ENCODE assay signal across 21 cellular contexts in genomic region chr2:30312916-30313315, GRCh38.
A peak's percentile ranks its signal among the peaks of the same experiment; 100 is the strongest.
DNase-seq lines count a peak whose midpoint lies in the region; ATAC-seq, FAIRE-seq and TF ChIP-seq lines count a peak whose summit lies in the region.
"Had no signal": no experiment of that assay in that cellular context is flagged by ENCODE, and none has a peak within 500 bp of the region (broad histone marks: within the 10 kb centered on the region; RNA-seq: fewer than 3 reads in every experiment).

No MANE protein-coding gene starts in this region.

- H3K4me3 ChIP-seq in GM12878 (no peak overlapping the region), pancreas (no peak overlapping the region)
- H3K4me3 ChIP-seq: SK-N-MC had no signal

- H3K27me3 Mint-ChIP-seq in activated naive CD8-positive, alpha-beta T cell = no peaks in the 10 kb centered on the region
- no peaks in the 10 kb centered on the region for H3K27me3 Mint-ChIP-seq in activated naive CD8-positive, alpha-beta T cell treated with anti-CD3 and anti-CD28 coated beads, Interleukin-2, amount 50 U/mL, for 24 hours

- WGBS in GM12878 (ENCODE audit: insufficient coverage, insufficient replicate concordance, low lambda C conversion rate, missing lambda C conversion rate) = 93% methylated on average over 1 of the region's 1 CpG
- WGBS in pancreas, 2 donors = 42 to 62% methylated on average over 1 of the region's 1 CpG

- SMC1A ChIA-PET in GM12878 (lab: Charles Lee; ENCODE audit: uncharacterized antibody, unreplicated experiment) = interaction anchor here (0.9 to 2.5 kb wide), 5 partner anchors 13 to 395 kb away, joined by 3 to 17 read pairs (median 4); no protein-coding TSS in a partner anchor

- H3K9ac ChIP-seq in GM12878 (ENCODE audit: control insufficient read depth, insufficient read depth, low read length) = no peak overlapping the region

- in situ Hi-C loops in GM12878 (cut with MboI) = no loop called here

- no peak overlapping the region for H3K4me3 Mint-ChIP-seq in activated naive CD8-positive, alpha-beta T cell
- no peak overlapping the region for H3K4me3 Mint-ChIP-seq in activated naive CD8-positive, alpha-beta T cell treated with anti-CD3 and anti-CD28 coated beads, Interleukin-2, amount 50 U/mL, for 24 hours
- H3K4me3 Mint-ChIP-seq: CD8-positive, alpha-beta T cell; H9; HFFc6 had no signal

- ATAC-seq in activated naive CD8-positive, alpha-beta T cell treated with anti-CD3 and anti-CD28 coated beads, Interleukin-2, amount 50 U/mL, for 24 hours = no peak
- ATAC-seq in GM12878 (no peak), pancreas (peak in 3 of 4 donors; percentile 43 to 63 (median 57))
- ATAC-seq: CD8-positive, alpha-beta T cell had no signal

- TF ChIP-seq CTCF in GM12878 (IDR thresholded peaks at IDR 0.05 in 2 of 3, conservative IDR thresholded peaks at IDR 0.05 in 1 of 3; ENCODE audit: control insufficient read depth in 2 of 3, extremely low read depth in 1 of 3, insufficient read depth in 1 of 3, low read depth in 3 of 3, low read length in 3 of 3) = no peak
- TF ChIP-seq CTCF in pancreas (IDR thresholded peaks at IDR 0.05) = no peak
- TF ChIP-seq CTCF in GM20000 (IDR thresholded peaks at IDR 0.05; ENCODE audit: extremely low read depth, missing control alignments) = no peak

- no peaks in the 10 kb centered on the region for H4K20me1 ChIP-seq in GM12878 (ENCODE audit: control insufficient read depth, insufficient read depth)

- H3K9me3 ChIP-seq in GM12878 (replicated peaks; ENCODE audit: control insufficient read depth, insufficient read depth, low read length) (peaks cover 3% of the 10 kb centered on the region; the same call in 1 of the 3 replicates), pancreas (no peaks in the 10 kb centered on the region)

- H3K79me2 ChIP-seq in GM12878 (ENCODE audit: control insufficient read depth, insufficient read depth, low read length) = no peaks in the 10 kb centered on the region

- H3K27ac Mint-ChIP-seq in activated naive CD8-positive, alpha-beta T cell = peak overlapping the region; percentile 35
- no peak overlapping the region for H3K27ac Mint-ChIP-seq in activated naive CD8-positive, alpha-beta T cell treated with anti-CD3 and anti-CD28 coated beads, Interleukin-2, amount 50 U/mL, for 24 hours
- H3K27ac Mint-ChIP-seq: CD8-positive, alpha-beta T cell; H9; HFFc6 had no signal

- peak; percentile 48 for FAIRE-seq in GM12891 (lab: Jason Lieb, UNC)
- no peak for FAIRE-seq in GM12878 (lab: Jason Lieb, UNC)
- FAIRE-seq in pancreas (lab: Jason Lieb, UNC) = no peak
- FAIRE-seq: G401.6, GM19239 had no signal

- no TSS peak for BruUV-seq in GM12878 (replicated peaks; lab: Mats Ljungman, UMichigan)

- H3K36me3 Mint-ChIP-seq in activated naive CD8-positive, alpha-beta T cell = no peaks in the 10 kb centered on the region
- no peaks in the 10 kb centered on the region for H3K36me3 Mint-ChIP-seq in activated naive CD8-positive, alpha-beta T cell treated with anti-CD3 and anti-CD28 coated beads, Interleukin-2, amount 50 U/mL, for 24 hours (ENCODE audit: low read depth)
- H3K36me3 Mint-ChIP-seq: CD8-positive, alpha-beta T cell had no signal

- no peaks in the 10 kb centered on the region for H3K27me3 ChIP-seq in GM12878 (replicated peaks in 1 of 2; ENCODE audit: control insufficient read depth in 2 of 2, insufficient read depth in 2 of 2, low read length in 1 of 2)
- H3K27me3 ChIP-seq in pancreas = no peaks in the 10 kb centered on the region

- TF ChIP-seq EP300 in GM12878 (IDR thresholded peaks at IDR 0.05; ENCODE audit: borderline replicate concordance in 1 of 2, control insufficient read depth in 1 of 2, low read depth in 2 of 2, low read length in 2 of 2) = no peak

- no peaks in the 10 kb centered on the region for H3K36me3 ChIP-seq in GM12878 (ENCODE audit: control insufficient read depth in 2 of 2, insufficient read depth in 2 of 2, low read length in 1 of 2)
- no peaks in the 10 kb centered on the region for H3K36me3 ChIP-seq in pancreas

- DNase-seq in activated naive CD8-positive, alpha-beta T cell treated with anti-CD3 and anti-CD28 coated beads, Interleukin-2, amount 50 U/mL, for 24 hours = no peak
- DNase-seq in GM12891 (ENCODE audit: insufficient read length, low spot score) (no peak), GM12878 (ENCODE audit: low read depth, low spot score) (no peak), pancreas (peak in 1 of 6 donors; percentile 16), GM20000 (ENCODE audit: low spot score) (no peak), NCI-H526 (lab: John Stamatoyannopoulos, UW) (no peak), medulla oblongata (ENCODE audit: extremely low spot score) (no peak)
- DNase-seq: CD8-positive, alpha-beta T cell; H9; HFFc6; MM.1S; NCI-H1092; NCI-H1436; NCI-H187 treated with DMSO at 0.1 percent for 48 hours; NK-92 treated with Interleukin-12 subunit alpha and Interleukin-12 subunit beta, amount 100 ng/mL, for 24 hours; SHP77 treated with DMSO at 0.1 percent for 48 hours had no signal

- CTCF ChIA-PET in GM12878 (lab: Yijun Ruan, JAX) = interaction anchor here (0.7 to 1.0 kb wide), 3 partner anchors 12 to 105 kb away, joined by 3 to 4 read pairs (median 3); no protein-coding TSS in a partner anchor

- TF ChIP-seq RAD21 in GM12878 (IDR thresholded peaks at IDR 0.05; ENCODE audit: insufficient read depth, low read depth, low read length) = no peak

- H3K4me2 ChIP-seq in GM12878 (ENCODE audit: control insufficient read depth, insufficient read depth) = no peak overlapping the region

- H3K4me1 Mint-ChIP-seq in activated naive CD8-positive, alpha-beta T cell (ENCODE audit: low read depth) = peaks cover 67% of the 10 kb centered on the region
- H3K4me1 Mint-ChIP-seq in activated naive CD8-positive, alpha-beta T cell treated with anti-CD3 and anti-CD28 coated beads, Interleukin-2, amount 50 U/mL, for 24 hours = peaks cover 66% of the 10 kb centered on the region

- no peaks in the 10 kb centered on the region for H3K9me3 Mint-ChIP-seq in activated naive CD8-positive, alpha-beta T cell (ENCODE audit: low read depth)
- peaks cover 5% of the 10 kb centered on the region for H3K9me3 Mint-ChIP-seq in activated naive CD8-positive, alpha-beta T cell treated with anti-CD3 and anti-CD28 coated beads, Interleukin-2, amount 50 U/mL, for 24 hours
- H3K9me3 Mint-ChIP-seq: HFFc6 had no signal

- TF ChIP-seq POLR2A in GM12891 (IDR thresholded peaks at IDR 0.05; ENCODE audit: low read depth, low read length) (no peak), GM12878 (IDR thresholded peaks at IDR 0.05; ENCODE audit: low read depth, low read length) (no peak)

- H3K27ac ChIP-seq in GM12878 (ENCODE audit: control insufficient read depth, insufficient read depth) (no peak overlapping the region), pancreas (no peak overlapping the region)
- H3K27ac ChIP-seq: RWPE1, SK-N-MC had no signal

- RAD21 ChIA-PET in GM12878 (lab: Charles Lee; ENCODE audit: unreplicated experiment) = interaction anchor here (1.1 to 1.6 kb wide), 3 partner anchors 11 to 148 kb away, joined by 3 read pairs; no protein-coding TSS in a partner anchor

- no peak overlapping the region for H2AFZ ChIP-seq in GM12878 (ENCODE audit: control insufficient read depth, low read depth, low read length)

- POLR2A ChIA-PET in GM12878 (lab: Charles Lee) = interaction anchor here (0.6 kb wide), 2 partner anchors 77 to 116 kb away, joined by 3 read pairs; no protein-coding TSS in a partner anchor

- peaks cover 20% of the 10 kb centered on the region for H3K4me1 ChIP-seq in GM12878 (ENCODE audit: control insufficient read depth, insufficient read depth, low read length)
- no peaks in the 10 kb centered on the region for H3K4me1 ChIP-seq in pancreas

- intact Hi-C loops in GM12878 (cut with micrococcal nuclease; ENCODE audit: unreplicated experiment) (no loop called here), pancreas (cut with DNase I) (no loop called here)

TF ChIP-seq in GM12891, 5 proteins besides CTCF, POLR2A, EP300 and RAD21:
- TF ChIP-seq PAX5 (IDR thresholded peaks at IDR 0.05; ENCODE audit: insufficient read depth, low read length, severe bottlenecking) (no peak), SPI1 (IDR thresholded peaks at IDR 0.05; ENCODE audit: low read depth, low read length) (no peak), TAF1 (IDR thresholded peaks at IDR 0.05; ENCODE audit: low read depth, low read length) (no peak), POLR2AphosphoS5 (IDR thresholded peaks at IDR 0.05; ENCODE audit: low read depth, low read length) (no peak), POU2F2 (IDR thresholded peaks at IDR 0.05; ENCODE audit: low read depth, low read length) (no peak)

TF ChIP-seq in GM12878, 131 proteins besides CTCF, POLR2A, EP300 and RAD21 (continues in another document):
- no peak for TF ChIP-seq NFXL1 (IDR thresholded peaks at IDR 0.05; ENCODE audit: borderline replicate concordance)
- no peak for TF ChIP-seq PKNOX1 (IDR thresholded peaks at IDR 0.05)
- no peak for TF ChIP-seq TBL1XR1 (IDR thresholded peaks at IDR 0.05; ENCODE audit: low read depth, low read length)
- 0 out of 2 replicates have a peak, but pooled peaks have one; percentile 15 for TF ChIP-seq RUNX3 (IDR thresholded peaks at IDR 0.05; ENCODE audit: low read length)

Comparison
In these comparisons a context has a peak if more than half of its experiments do, and no peak if none do; other contexts are left out.
1. ATAC-seq: peak in pancreas (3 of 4); none in activated naive CD8-positive, alpha-beta T cell treated with anti-CD3 and anti-CD28 coated beads, Interleukin-2, amount 50 U/mL, for 24 hours (single experiment) and GM12878 (single experiment).